In genomic region chr5:41412496-41412895, GRCh38 we compare ENCODE assay signal across 23 cellular contexts.
"Had no signal": no experiment of that assay in that cellular context is flagged by ENCODE, and none has a peak within 500 bp of the region (broad histone marks: within the 10 kb centered on the region; RNA-seq: fewer than 3 reads in every experiment).

No MANE protein-coding gene starts in this region.

- H3K4me3 ChIP-seq: lower lobe of right lung, neural progenitor cell, psoas muscle, thoracic aorta had no signal

- DNase-seq: activated B cell treated with CpG ODN at 0.5 μM for 24 hours; activated CD4-positive, alpha-beta T cell treated with anti-CD3 and anti-CD28 coated beads, Interleukin-2, amount 50 U/mL, for 1 hour; activated CD8-positive, alpha-beta memory T cell treated with anti-CD3 and anti-CD28 coated beads, Interleukin-2, amount 10 ng/mL, durations not matched to agents 7 days and 5 days; activated CD8-positive, alpha-beta T cell treated with anti-CD3 and anti-CD28 coated beads, Interleukin-2, amount 10 ng/mL, durations not matched to agents 7 days and 5 days; activated naive CD4-positive, alpha-beta T cell; activated T-cell treated with anti-CD3 and anti-CD28 coated beads for 4 hours; activated T-cell treated with anti-CD3 and anti-CD28 coated beads, Interleukin-2, amount 50 U/mL, for 72 hours; cortex of kidney; effector memory CD8-positive, alpha-beta T cell; head of caudate nucleus; lower lobe of right lung; natural killer cell; occipital lobe; psoas muscle; stimulated activated CD4-positive, alpha-beta T cell treated with anti-CD3 and anti-CD28 coated beads, Interleukin-4, amount 100 ng/mL, for 1 hour; T-cell; trophoblast cell had no signal

- H3K27ac Mint-ChIP-seq: activated B cell treated with CpG ODN at 0.5 μM for 24 hours; activated CD8-positive, alpha-beta memory T cell treated with anti-CD3 and anti-CD28 coated beads, Interleukin-2, amount 10 ng/mL, durations not matched to agents 7 days and 5 days; activated CD8-positive, alpha-beta T cell treated with anti-CD3 and anti-CD28 coated beads, Interleukin-2, amount 10 ng/mL, durations not matched to agents 7 days and 5 days; activated naive CD4-positive, alpha-beta T cell treated with anti-CD3 and anti-CD28 coated beads, Interleukin-2, amount 50 U/mL, for 72 hours; activated T-cell treated with anti-CD3 and anti-CD28 coated beads, Interleukin-2, amount 50 U/mL, for 72 hours; effector memory CD8-positive, alpha-beta T cell; natural killer cell; neural progenitor cell; stimulated activated naive CD8-positive, alpha-beta T cell treated with anti-CD3 and anti-CD28 coated beads, Interleukin-15, Interleukin-2, amounts not matched to agents 100 ng/mL and 50 ng/mL, for 24 hours; T-cell had no signal

- H3K4me1 Mint-ChIP-seq: activated B cell treated with CpG ODN at 0.5 μM for 24 hours; activated CD8-positive, alpha-beta memory T cell treated with anti-CD3 and anti-CD28 coated beads, Interleukin-2, amount 10 ng/mL, durations not matched to agents 7 days and 5 days; natural killer cell; T-cell had no signal

- H3K4me3 Mint-ChIP-seq: activated B cell treated with CpG ODN at 0.5 μM for 24 hours; activated CD8-positive, alpha-beta memory T cell treated with anti-CD3 and anti-CD28 coated beads, Interleukin-2, amount 10 ng/mL, durations not matched to agents 7 days and 5 days; activated CD8-positive, alpha-beta T cell treated with anti-CD3 and anti-CD28 coated beads, Interleukin-2, amount 10 ng/mL, durations not matched to agents 7 days and 5 days; activated T-cell treated with anti-CD3 and anti-CD28 coated beads, Interleukin-2, amount 50 U/mL, for 72 hours; effector memory CD8-positive, alpha-beta T cell; natural killer cell; neural progenitor cell; stimulated activated naive CD8-positive, alpha-beta T cell treated with anti-CD3 and anti-CD28 coated beads, Interleukin-15, Interleukin-2, amounts not matched to agents 100 ng/mL and 50 ng/mL, for 24 hours; T-cell had no signal

- ATAC-seq: activated CD8-positive, alpha-beta memory T cell treated with anti-CD3 and anti-CD28 coated beads, Interleukin-2, amount 10 ng/mL, durations not matched to agents 7 days and 5 days; activated CD8-positive, alpha-beta T cell treated with anti-CD3 and anti-CD28 coated beads, Interleukin-2, amount 10 ng/mL, durations not matched to agents 7 days and 5 days; activated naive CD4-positive, alpha-beta T cell treated with anti-CD3 and anti-CD28 coated beads, Interleukin-2, amount 50 U/mL, for 72 hours; activated T-cell treated with anti-CD3 and anti-CD28 coated beads, Interleukin-2, amount 50 U/mL, for 72 hours; effector memory CD8-positive, alpha-beta T cell; left lobe of liver; lower lobe of right lung; natural killer cell; psoas muscle; T-cell had no signal

- H3K9me3 Mint-ChIP-seq: activated B cell treated with CpG ODN at 0.5 μM for 24 hours had no signal

- H3K36me3 ChIP-seq: lower lobe of right lung, neural progenitor cell, thoracic aorta had no signal

- H3K27ac ChIP-seq: lower lobe of right lung, neural progenitor cell, parathyroid adenoma, psoas muscle, thoracic aorta had no signal

- H3K27me3 Mint-ChIP-seq: activated B cell treated with CpG ODN at 0.5 μM for 24 hours; activated CD8-positive, alpha-beta memory T cell treated with anti-CD3 and anti-CD28 coated beads, Interleukin-2, amount 10 ng/mL, durations not matched to agents 7 days and 5 days; effector memory CD8-positive, alpha-beta T cell; stimulated activated naive CD8-positive, alpha-beta T cell treated with anti-CD3 and anti-CD28 coated beads, Interleukin-15, Interleukin-2, amounts not matched to agents 100 ng/mL and 50 ng/mL, for 24 hours; T-cell had no signal

- H3K27me3 ChIP-seq: neural progenitor cell had no signal

- H3K4me1 ChIP-seq: lower lobe of right lung, neural progenitor cell, parathyroid adenoma, psoas muscle had no signal

- H3K9me3 ChIP-seq: lower lobe of right lung, psoas muscle, thoracic aorta had no signal

- H3K36me3 Mint-ChIP-seq: activated CD8-positive, alpha-beta memory T cell treated with anti-CD3 and anti-CD28 coated beads, Interleukin-2, amount 10 ng/mL, durations not matched to agents 7 days and 5 days; activated naive CD4-positive, alpha-beta T cell treated with anti-CD3 and anti-CD28 coated beads, Interleukin-2, amount 50 U/mL, for 72 hours; natural killer cell; neural progenitor cell; T-cell had no signal
